Comparison of ENCODE assay signal across 9 cellular contexts in the genomic region with DNA sequence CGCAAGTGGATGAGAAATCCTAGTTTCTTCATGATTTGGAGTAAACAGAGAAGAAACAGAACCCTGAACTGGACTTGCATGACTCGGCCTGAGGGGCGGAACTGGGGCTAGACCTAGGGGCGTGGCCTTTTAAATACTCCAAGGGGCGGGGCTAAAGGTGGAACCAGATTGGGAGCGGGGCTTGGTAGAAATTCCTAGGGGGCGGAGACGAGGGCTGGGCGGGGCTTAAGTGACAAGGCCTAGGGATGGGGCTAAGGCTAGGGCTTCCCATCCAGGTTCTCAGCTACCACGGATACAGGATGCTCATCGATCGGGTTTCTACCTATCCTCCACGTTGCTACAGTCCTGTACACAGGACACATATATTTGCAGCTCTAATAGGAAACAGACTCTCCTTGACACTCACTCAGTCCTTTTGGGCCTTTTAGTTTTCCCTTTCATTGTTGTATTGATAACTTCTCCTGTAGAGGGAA. TPM values are rescaled to one million over a fixed set of nuclear protein-coding genes. Genes with fewer than 3 reads are reported as not detected.
DNase-seq lines count a peak whose midpoint lies in the region; ATAC-seq and TF ChIP-seq lines count a peak whose summit lies in the region.
"Had no signal": no experiment of that assay in that cellular context is flagged by ENCODE, and none has a peak within 500 bp of the region (broad histone marks: within the 10 kb centered on the region; RNA-seq: fewer than 3 reads in every experiment).

No MANE protein-coding gene starts in this region.

- intact Hi-C loops in right lobe of liver (cut with DNase I), result no loop called here

- H3K27ac ChIP-seq in right lobe of liver, result peak overlapping the region; percentile 37 to 89 (median 79)

- 4% methylated on average over 11 of the region's 13 CpGs for WGBS in right lobe of liver (ENCODE audit: insufficient coverage, low coverage, low lambda C conversion rate, missing lambda C conversion rate)

- H3K9me3 ChIP-seq in right lobe of liver, result peaks cover 0 to 4% (median 0%) of the 10 kb centered on the region in 4 donors

- H3K4me1 ChIP-seq in right lobe of liver, result peaks cover 0 to 8% (median 0%) of the 10 kb centered on the region in 4 donors

- peak; percentile 63 for ATAC-seq in HG02678 (IDR thresholded peaks at IDR 0.05; ENCODE audit: unreplicated experiment)
- ATAC-seq in right lobe of liver, result peak; percentile 86

- H3K4me3 ChIP-seq in right lobe of liver, result peak overlapping the region; percentile 69 to 84 (median 82)

- H3K27me3 ChIP-seq in right lobe of liver, result no peaks in the 10 kb centered on the region

- H3K36me3 ChIP-seq in right lobe of liver, result no peaks in the 10 kb centered on the region

- TF ChIP-seq CTCF in right lobe of liver (IDR thresholded peaks at IDR 0.05), result no peak

- TF ChIP-seq POLR2A in right lobe of liver (IDR thresholded peaks at IDR 0.05), result no peak

- DNase-seq in activated gamma-delta T cell (lab: John Stamatoyannopoulos, UW), result peak; percentile 42
- no peak for DNase-seq in activated gamma-delta T cell treated with Interleukin-2 at 50 U/mL for 16 hours
- peak; percentile 97 for DNase-seq in NCI-H1105 (lab: John Stamatoyannopoulos, UW)
- DNase-seq in SKM-1 (lab: John Stamatoyannopoulos, UW; ENCODE audit: unreplicated experiment), result peak; percentile 98
- DNase-seq in dermis microvascular lymphatic vessel endothelial cell (ENCODE audit: low read depth in 2 of 2), result peak; percentile 77 to 92
- DNase-seq in right lobe of liver, result peak; percentile 80 to 86 (median 84)
- DNase-seq in stimulated activated CD8-positive, alpha-beta memory T cell treated with anti-CD3 and anti-CD28 coated beads, Interleukin-7, amount 100 ng/mL, for 24 hours (ENCODE audit: low read depth), result peak; percentile 74

RNA-seq across cellular contexts. Expression of a gene that starts 0.4 kb away (rescaled TPM):
- 4.6 and 4.9 TPM in 2 replicates for total RNA-seq in dermis microvascular lymphatic vessel endothelial cell
- 1 to 10 TPM in 5 of 6 experiments, under 1 TPM in 1; 0.48 to 7.8 (median 2.3) TPM for total RNA-seq in right lobe of liver

RNA-seq across cellular contexts. Expression of a gene that starts 14.0 kb away (rescaled TPM):
- total RNA-seq in dermis microvascular lymphatic vessel endothelial cell (8.3 and 11.8 TPM in 2 replicates), right lobe of liver (1 to 10 TPM; 1.7 to 7.8 (median 4.0) TPM)

RNA-seq across cellular contexts. Expression of a gene that starts 52.8 kb away (rescaled TPM):
- total RNA-seq in dermis microvascular lymphatic vessel endothelial cell (0.51 and 0.89 TPM in 2 replicates), right lobe of liver (under 1 TPM in 5 of 6 experiments, not detected in 1; 0.18 to 0.66 (median 0.61) TPM)

RNA-seq across cellular contexts. Expression of a gene that starts 59.3 kb away (rescaled TPM):
- total RNA-seq in dermis microvascular lymphatic vessel endothelial cell (not detected in 2 replicates), right lobe of liver (not detected)
- total RNA-seq: subcutaneous adipose tissue had no signal
